14 cellular contexts compared by ENCODE assay signal in genomic region chr2:5690231-5690630, GRCh38. TPM values are rescaled to one million over a fixed set of nuclear protein-coding genes. Genes with fewer than 3 reads are reported as not detected.
DNase-seq lines count a peak whose midpoint lies in the region; ATAC-seq and TF ChIP-seq lines count a peak whose summit lies in the region.
"Had no signal": no experiment of that assay in that cellular context is flagged by ENCODE, and none has a peak within 500 bp of the region (broad histone marks: within the 10 kb centered on the region; RNA-seq: fewer than 3 reads in every experiment).

No MANE protein-coding gene starts in this region.

- TF ChIP-seq POLR2A in stomach (IDR thresholded peaks at IDR 0.05), result no peak

- CTCF ChIA-PET in PC-9 (lab: Charles Lee), result no interaction called here

- H4K20me1 ChIP-seq in PC-9 (ENCODE audit: insufficient read depth) (no peaks in the 10 kb centered on the region), hepatocyte (ENCODE audit: insufficient read depth, poor library complexity, severe bottlenecking) (peaks cover 10% of the 10 kb centered on the region), GM23248 (ENCODE audit: insufficient read depth) (no peaks in the 10 kb centered on the region)

- POLR2A ChIA-PET in PC-9 (lab: Charles Lee; ENCODE audit: unreplicated experiment), result no interaction called here

- H3K4me3 ChIP-seq in PC-9 (no peak overlapping the region), hepatocyte (peak overlapping the region; percentile 69), retinal pigment epithelial cell (ENCODE audit: low read length) (peak overlapping the region; percentile 80), GM23248 (no peak overlapping the region), stomach (no peak overlapping the region)

- H3K9ac ChIP-seq in GM23248, result no peak overlapping the region

- no peaks in the 10 kb centered on the region for H3K79me2 ChIP-seq in PC-9 (ENCODE audit: low read depth)
- H3K79me2 ChIP-seq in hepatocyte, result peaks cover 31% of the 10 kb centered on the region
- H3K79me2 ChIP-seq in GM23248 (ENCODE audit: insufficient read depth), result no peaks in the 10 kb centered on the region

- intact Hi-C loops in PC-9 (cut with micrococcal nuclease; ENCODE audit: unreplicated experiment), result no loop called here
- intact Hi-C loops in stomach (cut with DNase I; ENCODE audit: low total_unique reads), result no loop called here

- TF ChIP-seq EP300 in stomach (IDR thresholded peaks at IDR 0.05), result no peak

- no peaks in the 10 kb centered on the region for H3K27me3 ChIP-seq in PC-9 (ENCODE audit: insufficient read depth, low read depth)
- H3K27me3 ChIP-seq in hepatocyte, result peaks cover 9% of the 10 kb centered on the region
- H3K27me3 ChIP-seq in GM23248 (replicated peaks; ENCODE audit: insufficient read depth), result peaks cover 35% of the 10 kb centered on the region
- H3K27me3 ChIP-seq in stomach, result peaks cover 28 to 86% (median 49%) of the 10 kb centered on the region in 3 donors

- TF ChIP-seq CTCF in PC-9 (conservative IDR thresholded peaks at IDR 0.05) (no peak), hepatocyte (IDR thresholded peaks at IDR 0.05; ENCODE audit: poor library complexity) (no peak), retinal pigment epithelial cell (conservative IDR thresholded peaks at IDR 0.05; ENCODE audit: low read depth, low read length) (no peak), stomach (IDR thresholded peaks at IDR 0.05) (no peak)

- H3K9me2 ChIP-seq in PC-9 (ENCODE audit: insufficient read depth) (no peaks in the 10 kb centered on the region), hepatocyte (replicated peaks; ENCODE audit: insufficient read depth) (no peaks in the 10 kb centered on the region), GM23248 (ENCODE audit: insufficient read depth) (no peaks in the 10 kb centered on the region)

- H3K36me3 ChIP-seq in PC-9 (ENCODE audit: low read depth) (no peaks in the 10 kb centered on the region), hepatocyte (replicated peaks; ENCODE audit: insufficient read depth, low read depth) (no peaks in the 10 kb centered on the region), GM23248 (ENCODE audit: low read depth) (no peaks in the 10 kb centered on the region), stomach (no peaks in the 10 kb centered on the region)
- H3K36me3 ChIP-seq: gastrocnemius medialis, Peyer's patch had no signal

- H3K27ac ChIP-seq in PC-9 (no peak overlapping the region), hepatocyte (peak overlapping the region; percentile 97), GM23248 (no peak overlapping the region), stomach (no peak overlapping the region)
- H3K27ac ChIP-seq: gastrocnemius medialis, Peyer's patch had no signal

- H3K4me1 ChIP-seq in PC-9 (replicated peaks; ENCODE audit: insufficient read depth) (no peaks in the 10 kb centered on the region), hepatocyte (ENCODE audit: insufficient read depth) (no peaks in the 10 kb centered on the region), GM23248 (ENCODE audit: insufficient read depth) (no peaks in the 10 kb centered on the region), stomach (peaks cover 30 to 38% (median 34%) of the 10 kb centered on the region in 4 donors)
- H3K4me1 ChIP-seq: gastrocnemius medialis had no signal

- H3K4me2 ChIP-seq in PC-9, result no peak overlapping the region
- H3K4me2 ChIP-seq in hepatocyte, result peak overlapping the region; percentile 90
- no peak overlapping the region for H3K4me2 ChIP-seq in GM23248 (ENCODE audit: unreplicated experiment)

- WGBS in hepatocyte (ENCODE audit: low lambda C conversion rate, missing lambda C conversion rate), result 10% methylated on average over 6 of the region's 6 CpGs
- WGBS in GM23248 (ENCODE audit: low coverage in 1 of 2, low lambda C conversion rate in 2 of 2, missing lambda C conversion rate in 2 of 2), 2 experiments, result 63 to 70% methylated on average over 6 of the region's 6 CpGs
- WGBS in stomach, 5 donors, result 47 to 66% (median 52%) methylated on average over 6 of the region's 6 CpGs

- DNase-seq in NCI-H510A treated with DMSO at 0.1 percent for 48 hours (lab: John Stamatoyannopoulos, UW), result peak; percentile 54
- no peak for DNase-seq in NCI-H510A (lab: John Stamatoyannopoulos, UW)
- no peak for DNase-seq in PC-9
- DNase-seq in hepatocyte (ENCODE audit: low spot score), result no peak
- DNase-seq in retinal pigment epithelial cell (ENCODE audit: low read depth), result no peak
- no peak for DNase-seq in GM23248
- no peak for DNase-seq in stimulated activated naive CD8-positive, alpha-beta T cell treated with anti-CD3 and anti-CD28 coated beads, Interleukin-15, Interleukin-2, amounts not matched to agents 100 U/mL and 50 U/mL, for 24 hours
- DNase-seq in stomach, result no peak
- DNase-seq: gastrocnemius medialis; left ventricle myocardium superior; NCI-H2029; Peyer's patch; stimulated activated CD4-positive, alpha-beta T cell treated with anti-CD3 and anti-CD28 coated beads, Interleukin-15, amount 100 ng/mL, for 24 hours had no signal

- no TSS peak for BruUV-seq in PC-9 (replicated peaks; lab: Mats Ljungman, UMichigan)

- 0 out of 2 replicates have a peak overlapping the region, but pooled peaks have one; percentile 39 for H2AFZ ChIP-seq in PC-9
- peak overlapping the region; percentile 69 for H2AFZ ChIP-seq in hepatocyte
- no peak overlapping the region for H2AFZ ChIP-seq in GM23248

- no peaks in the 10 kb centered on the region for H3K9me3 ChIP-seq in PC-9 (ENCODE audit: insufficient read depth, low read depth)
- H3K9me3 ChIP-seq in hepatocyte (ENCODE audit: low read depth), result no peaks in the 10 kb centered on the region
- H3K9me3 ChIP-seq in GM23248 (ENCODE audit: low read depth), result no peaks in the 10 kb centered on the region
- no peaks in the 10 kb centered on the region for H3K9me3 ChIP-seq in stomach
- H3K9me3 ChIP-seq: gastrocnemius medialis had no signal

- H3F3A ChIP-seq in PC-9 (ENCODE audit: insufficient read depth, low read depth) (no peaks in the 10 kb centered on the region), GM23248 (ENCODE audit: insufficient read depth) (no peaks in the 10 kb centered on the region)

- ATAC-seq in stimulated activated naive CD8-positive, alpha-beta T cell treated with anti-CD3 and anti-CD28 coated beads, Interleukin-15, Interleukin-2, amounts not matched to agents 100 U/mL and 50 U/mL, for 24 hours, result no peak
- ATAC-seq: gastrocnemius medialis, left ventricle myocardium superior had no signal

- in situ Hi-C loops in GM23248 (cut with MboI), result no loop called here

RNA-seq across cellular contexts. Expression of gene SOX11, which starts 2.0 kb away (rescaled TPM):
- total RNA-seq in PC-9 (2021) (not detected in 2 replicates), hepatocyte (16.6 and 20.7 TPM in 2 replicates), stomach (1 to 10 TPM in 1 of 5 donors, not detected in 4; 3.7 TPM)
- polyA plus RNA-seq in hepatocyte (2.5 and 3.0 TPM in 2 replicates), GM23248 (2016; fragmentation: Nextera tagmentation; extraction: Ambion mirVana) (0.08 and 0.13 TPM in 2 replicates), stomach (under 1 TPM; 0.06 to 0.15 (median 0.08) TPM)
- total RNA-seq in GM23248 (2014; rRNA removed; shearing (Covaris generic)), result under 0.01 and 0.13 TPM in 2 replicates
- total RNA-seq: gastrocnemius medialis, Peyer's patch had no signal
- polyA plus RNA-seq: adipose tissue had no signal

Comparison
In these comparisons a context has a peak if more than half of its experiments do, and no peak if none do; other contexts are left out.
1. H3K4me3 ChIP-seq: peak in hepatocyte (single experiment) and retinal pigment epithelial cell (single experiment); none in PC-9 (single experiment), GM23248 (single experiment) and stomach (0 of 4).